In the genomic region with DNA sequence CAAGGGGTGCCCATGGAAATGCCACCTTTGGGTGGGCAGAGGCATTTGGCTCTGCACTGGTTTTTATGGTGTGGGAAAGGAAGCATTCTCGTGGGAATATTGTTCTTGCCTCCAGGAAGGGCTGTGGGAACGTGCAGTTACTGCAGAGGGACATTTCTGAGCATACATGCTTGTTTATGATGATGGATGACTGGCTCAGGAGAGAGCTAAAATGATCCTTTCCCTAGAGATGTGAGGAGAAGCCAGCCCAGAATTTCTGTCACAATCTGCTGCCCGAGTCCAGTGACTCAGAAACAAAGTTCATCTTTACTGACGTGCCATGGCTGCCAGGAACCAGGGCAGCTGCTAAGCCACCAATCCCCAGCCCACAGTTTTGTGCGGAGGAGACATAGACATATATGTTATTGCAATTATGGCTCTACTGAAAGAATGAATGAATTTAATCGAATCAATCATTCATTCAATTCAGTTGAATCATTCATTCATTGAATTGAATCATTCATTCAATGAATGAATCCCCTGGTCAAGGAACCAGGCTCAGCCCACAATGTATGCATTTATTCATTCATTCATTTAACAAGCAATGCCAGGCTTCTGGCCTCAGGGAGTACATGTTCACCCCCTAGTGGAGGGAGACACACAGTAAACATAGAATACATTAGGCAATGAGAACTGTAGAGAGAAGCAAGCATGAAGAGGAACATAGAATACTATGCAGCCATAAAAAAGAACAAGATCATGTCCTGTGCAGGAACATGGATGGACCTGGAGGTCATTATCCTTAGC, we compare ENCODE assay signal across 12 cellular contexts.
DNase-seq lines count a peak whose midpoint lies in the region; ATAC-seq and TF ChIP-seq lines count a peak whose summit lies in the region.
"Had no signal": no experiment of that assay in that cellular context is flagged by ENCODE, and none has a peak within 500 bp of the region (broad histone marks: within the 10 kb centered on the region; RNA-seq: fewer than 3 reads in every experiment).

No MANE protein-coding gene starts in this region.

- DNase-seq in MCF 10A (ENCODE audit: unreplicated experiment) (peak; percentile 4), breast epithelium (ENCODE audit: low spot score in 2 of 2) (no peak), PC-3 (peak; percentile 5), fibroblast of pulmonary artery (ENCODE audit: low read depth) (peak; percentile 39), stromal cell of bone marrow (ENCODE audit: low read depth) (peak; percentile 24), NCI-H146 treated with DMSO at 0.1 percent for 48 hours (lab: John Stamatoyannopoulos, UW; ENCODE audit: unreplicated experiment) (no peak), esophagus muscularis mucosa (ENCODE audit: extremely low spot score) (no peak)
- DNase-seq in activated CD4-positive, CD25-positive, alpha-beta regulatory T cell (lab: John Stamatoyannopoulos, UW) = no peak
- DNase-seq: gastrocnemius medialis, SHP77 had no signal

- H3K36me3 ChIP-seq in breast epithelium = no peaks in the 10 kb centered on the region
- no peaks in the 10 kb centered on the region for H3K36me3 ChIP-seq in PC-3 (ENCODE audit: low read depth, low read length)
- H3K36me3 ChIP-seq in esophagus muscularis mucosa = no peaks in the 10 kb centered on the region
- H3K36me3 ChIP-seq: gastrocnemius medialis had no signal

- TF ChIP-seq POLR2A in breast epithelium (IDR thresholded peaks at IDR 0.05) (no peak), esophagus muscularis mucosa (IDR thresholded peaks at IDR 0.05; ENCODE audit: low read depth) (no peak)

- H3K9ac ChIP-seq in PC-3 (ENCODE audit: low read length) = no peak overlapping the region
- H3K9ac ChIP-seq: parathyroid adenoma had no signal

- BruUV-seq in MCF 10A (replicated peaks; lab: Mats Ljungman, UMichigan) (no TSS peak), PC-3 (replicated peaks; lab: Mats Ljungman, UMichigan) (no TSS peak)

- no peak overlapping the region for H3K27ac ChIP-seq in breast epithelium
- H3K27ac ChIP-seq in PC-3 (ENCODE audit: low read length) = no peak overlapping the region
- H3K27ac ChIP-seq in esophagus muscularis mucosa (replicated peaks in 1 of 4) = no peak overlapping the region
- H3K27ac ChIP-seq: gastrocnemius medialis, parathyroid adenoma had no signal

- H3K9me2 ChIP-seq in PC-3 (replicated peaks; ENCODE audit: low read length) = no peaks in the 10 kb centered on the region

- H3K4me1 ChIP-seq in breast epithelium = no peaks in the 10 kb centered on the region
- no peaks in the 10 kb centered on the region for H3K4me1 ChIP-seq in PC-3 (ENCODE audit: insufficient read depth, low read length)
- peaks cover 0 to 11% (median 0%) of the 10 kb centered on the region in 4 donors for H3K4me1 ChIP-seq in esophagus muscularis mucosa
- H3K4me1 ChIP-seq: parathyroid adenoma had no signal

- H3K4me3 ChIP-seq in breast epithelium = no peak overlapping the region
- H3K4me3 ChIP-seq in PC-3 (ENCODE audit: low read length) = no peak overlapping the region
- no peak overlapping the region for H3K4me3 ChIP-seq in fibroblast of pulmonary artery (replicated peaks; ENCODE audit: low read depth, low read length)
- no peak overlapping the region for H3K4me3 ChIP-seq in esophagus muscularis mucosa
- H3K4me3 ChIP-seq: gastrocnemius medialis had no signal

- POLR2A ChIA-PET in MCF 10A (lab: Yijun Ruan, JAX) = no interaction called here
- POLR2A ChIA-PET in PC-3 (lab: Charles Lee; ENCODE audit: unreplicated experiment) = no interaction called here

- no peak for TF ChIP-seq EP300 in esophagus muscularis mucosa (IDR thresholded peaks at IDR 0.05)

- no peaks in the 10 kb centered on the region for H3K9me3 ChIP-seq in breast epithelium
- no peaks in the 10 kb centered on the region for H3K9me3 ChIP-seq in PC-3 (ENCODE audit: low read length)
- H3K9me3 ChIP-seq in esophagus muscularis mucosa = no peaks in the 10 kb centered on the region
- H3K9me3 ChIP-seq: gastrocnemius medialis had no signal

- TF ChIP-seq CTCF in MCF 10A (IDR thresholded peaks at IDR 0.05; ENCODE audit: unreplicated experiment) (no peak), breast epithelium (IDR thresholded peaks at IDR 0.05) (no peak), PC-3 (conservative IDR thresholded peaks at IDR 0.05; ENCODE audit: low read depth, low read length) (0 out of 2 replicates have a peak, but pooled peaks have one; percentile 18), fibroblast of pulmonary artery (IDR thresholded peaks at IDR 0.05; ENCODE audit: low read length, missing control alignments) (peak; percentile 45), esophagus muscularis mucosa (IDR thresholded peaks at IDR 0.05) (no peak)

- WGBS in esophagus muscularis mucosa = 54% methylated on average over 6 of the region's 6 CpGs

- CTCF ChIA-PET in MCF 10A (lab: Yijun Ruan, JAX) (interaction anchor here (1.0 kb wide), 1 partner anchor 52 kb away, joined by 3 read pairs; no protein-coding TSS in a partner anchor), PC-3 (lab: Charles Lee) (no interaction called here)

- no peaks in the 10 kb centered on the region for H3K27me3 Mint-ChIP-seq in MCF 10A (ENCODE audit: insufficient read depth, unreplicated experiment)

- H3K27me3 ChIP-seq in breast epithelium (no peaks in the 10 kb centered on the region), PC-3 (ENCODE audit: low read length) (no peaks in the 10 kb centered on the region), esophagus muscularis mucosa (no peaks in the 10 kb centered on the region)
- H3K27me3 ChIP-seq: gastrocnemius medialis had no signal

- H3K4me3 Mint-ChIP-seq in MCF 10A (ENCODE audit: unreplicated experiment) = no peak overlapping the region
- H3K4me3 Mint-ChIP-seq: WTC11 had no signal

- peaks cover 19% of the 10 kb centered on the region for H3K9me3 Mint-ChIP-seq in MCF 10A (ENCODE audit: unreplicated experiment)

- no peaks in the 10 kb centered on the region for H3K4me1 Mint-ChIP-seq in MCF 10A (ENCODE audit: insufficient read depth, unreplicated experiment)
- H3K4me1 Mint-ChIP-seq: WTC11 had no signal

- intact Hi-C loops in MCF 10A (cut with micrococcal nuclease) = no loop called here
- intact Hi-C loops in breast epithelium (cut with DNase I; ENCODE audit: low total_unique reads) = no loop called here
- intact Hi-C loops in PC-3 (cut with micrococcal nuclease) = no loop called here
- intact Hi-C loops in esophagus muscularis mucosa (cut with DNase I) = no loop called here

- H3K27ac Mint-ChIP-seq in MCF 10A (ENCODE audit: low read depth, unreplicated experiment) = no peak overlapping the region
- H3K27ac Mint-ChIP-seq: WTC11 had no signal

- H3K4me2 ChIP-seq in PC-3 (ENCODE audit: low read length) = no peak overlapping the region

- H4K20me1 ChIP-seq in PC-3 (ENCODE audit: low read length) = no peaks in the 10 kb centered on the region

- H3K79me2 ChIP-seq in PC-3 (ENCODE audit: low read length) = no peaks in the 10 kb centered on the region
- H3K79me2 ChIP-seq: parathyroid adenoma had no signal

- no peaks in the 10 kb centered on the region for H3F3A ChIP-seq in PC-3 (ENCODE audit: low read length, unreplicated experiment)

- ATAC-seq in PC-3 = no peak
- ATAC-seq: gastrocnemius medialis, WTC11 had no signal

- H3K36me3 Mint-ChIP-seq in MCF 10A (ENCODE audit: insufficient read depth, unreplicated experiment) = no peaks in the 10 kb centered on the region

- H2AFZ ChIP-seq in PC-3 (ENCODE audit: low read length) = no peak overlapping the region
- H2AFZ ChIP-seq: parathyroid adenoma had no signal

Comparison
In these comparisons a context has a peak if more than half of its experiments do, and no peak if none do; other contexts are left out.
1. DNase-seq: peak in MCF 10A (single experiment), PC-3 (single experiment), fibroblast of pulmonary artery (single experiment) and stromal cell of bone marrow (single experiment); none in breast epithelium (0 of 2), activated CD4-positive, CD25-positive, alpha-beta regulatory T cell (0 of 4), NCI-H146 treated with DMSO at 0.1 percent for 48 hours (single experiment) and esophagus muscularis mucosa (single experiment).
2. CTCF ChIP-seq: peak in PC-3 (single experiment) and fibroblast of pulmonary artery (single experiment); none in MCF 10A (single experiment), breast epithelium (0 of 3) and esophagus muscularis mucosa (0 of 3).